In the genomic region with DNA sequence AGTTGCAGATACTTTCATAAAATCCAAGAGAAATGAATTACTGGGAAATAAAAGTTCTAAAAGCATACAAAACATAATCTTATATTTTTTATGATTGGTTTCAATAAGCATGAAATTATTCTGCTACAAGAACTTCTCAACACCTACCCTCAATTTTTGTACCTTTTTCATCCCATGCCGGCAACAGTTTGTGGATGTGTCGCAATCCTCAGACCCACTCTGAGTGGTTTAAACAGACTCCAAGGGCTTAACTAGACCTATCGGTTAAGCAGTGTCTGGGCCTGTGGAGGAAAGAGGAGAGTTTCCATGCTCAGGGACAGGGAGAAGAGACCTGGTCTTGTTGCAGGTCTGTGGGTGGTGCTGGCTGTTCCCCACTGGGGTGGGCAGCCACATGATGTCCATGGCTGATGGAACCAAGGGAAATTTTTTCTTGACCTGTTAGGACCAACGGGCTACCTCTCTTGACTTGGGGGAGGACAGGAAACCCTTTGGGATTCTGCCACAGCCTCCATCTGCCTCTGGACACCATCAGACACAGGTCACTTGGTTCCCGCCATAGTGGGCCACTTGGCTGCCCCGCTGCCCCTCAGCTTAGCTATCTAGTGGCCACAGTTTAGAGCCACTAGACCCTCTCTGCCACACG, we compare ENCODE assay signal across 2 cellular contexts.
TF ChIP-seq lines count a peak whose summit lies in the region.

No MANE protein-coding gene starts in this region.

TF ChIP-seq in Ishikawa, 13 proteins besides CTCF, POLR2A, EP300 and RAD21:
- TF ChIP-seq CEBPB (IDR thresholded peaks at IDR 0.05): peak; percentile 31; the same call in 1 of the 2 replicates
- no peak for TF ChIP-seq TEAD4 (IDR thresholded peaks at IDR 0.05)
TF ChIP-seq in Ishikawa: peak in this region for 1.

TF ChIP-seq in H1, 55 proteins besides CTCF, POLR2A, EP300 and RAD21:
- TF ChIP-seq CEBPB (IDR thresholded peaks at IDR 0.05; ENCODE audit: low read depth, low read length): peak; percentile 74
- TF ChIP-seq SIN3A (conservative IDR thresholded peaks at IDR 0.05 in 1 of 2, IDR thresholded peaks at IDR 0.05 in 1 of 2; ENCODE audit: low read depth in 1 of 2, low read length in 2 of 2): no peak
